In the genomic region with DNA sequence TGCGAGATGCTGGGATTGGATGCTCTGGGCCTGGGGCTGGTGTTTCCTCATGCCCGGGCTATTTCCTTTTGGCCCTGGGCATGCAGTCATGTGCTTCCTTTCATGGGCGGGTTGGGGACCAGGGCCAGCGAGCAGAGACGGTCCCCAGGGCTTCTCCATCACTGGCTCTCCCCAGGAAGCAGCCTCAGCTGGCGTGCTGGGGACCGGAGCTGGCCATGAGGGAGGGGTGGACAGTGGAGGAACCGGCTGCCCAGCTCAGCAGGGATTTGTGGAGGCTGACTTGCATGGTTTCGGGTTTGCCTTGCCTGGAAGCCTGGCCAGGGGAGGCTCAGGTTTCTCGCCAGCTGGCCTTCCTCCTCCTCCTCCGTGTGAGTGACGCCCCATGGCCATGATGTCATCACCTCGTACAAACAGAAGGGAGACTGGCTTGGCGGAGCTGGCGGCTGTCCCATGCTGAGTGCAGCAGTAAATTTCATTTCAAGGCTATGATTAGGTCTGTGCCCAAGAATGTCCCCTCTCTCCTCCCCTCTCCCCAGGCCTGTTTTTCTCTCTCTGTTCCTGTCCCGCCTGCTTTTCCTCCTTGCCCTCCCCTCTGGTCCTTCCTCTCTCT, we compare ENCODE assay signal across 8 cellular contexts. TPM values are rescaled to one million over a fixed set of nuclear protein-coding genes. Genes with fewer than 3 reads are reported as not detected.
DNase-seq lines count a peak whose midpoint lies in the region; ATAC-seq and TF ChIP-seq lines count a peak whose summit lies in the region.

No MANE protein-coding gene starts in this region.

- no peaks in the 10 kb centered on the region for H3K27me3 Mint-ChIP-seq in CD4-positive, alpha-beta memory T cell

- POLR2A ChIA-PET in CD4-positive, alpha-beta memory T cell (lab: Charles Lee; ENCODE audit: partially characterized antibody), result no interaction called here

- TF ChIP-seq CTCF in neutrophil (IDR thresholded peaks at IDR 0.05), result no peak

- CTCF ChIA-PET in CD4-positive, alpha-beta memory T cell (lab: Charles Lee; ENCODE audit: partially characterized antibody), result no interaction called here

- no peak overlapping the region for H3K4me3 ChIP-seq in CD4-positive, alpha-beta memory T cell (ENCODE audit: low read length in 2 of 2)
- no peak overlapping the region for H3K4me3 ChIP-seq in neutrophil (ENCODE audit: low read depth in 1 of 2, low read length in 1 of 2)

- ATAC-seq in HG03175 (IDR thresholded peaks at IDR 0.05; ENCODE audit: unreplicated experiment), result no peak

- H3K9me3 Mint-ChIP-seq in CD4-positive, alpha-beta memory T cell, result no peaks in the 10 kb centered on the region

- no peak for DNase-seq in CD4-positive, alpha-beta memory T cell
- DNase-seq in NCI-H1092 treated with DMSO at 0.1 percent for 48 hours (lab: John Stamatoyannopoulos, UW) (peak; percentile 78), UCSD-AML1 (lab: John Stamatoyannopoulos, UW; ENCODE audit: unreplicated experiment) (peak; percentile 58), foreskin melanocyte (peak; percentile 52), NCI-H187 (lab: John Stamatoyannopoulos, UW) (no peak)
- no peak for DNase-seq in central memory CD4-positive, alpha-beta T cell

- no peaks in the 10 kb centered on the region for H3K9me3 ChIP-seq in CD4-positive, alpha-beta memory T cell (ENCODE audit: control insufficient read depth in 1 of 2, low read length in 2 of 2)
- no peaks in the 10 kb centered on the region for H3K9me3 ChIP-seq in neutrophil

- H3K36me3 ChIP-seq in CD4-positive, alpha-beta memory T cell (ENCODE audit: insufficient read depth, low read length), result no peaks in the 10 kb centered on the region
- no peaks in the 10 kb centered on the region for H3K36me3 ChIP-seq in neutrophil

- no peaks in the 10 kb centered on the region for H3K36me3 Mint-ChIP-seq in CD4-positive, alpha-beta memory T cell

- peaks cover 9% of the 10 kb centered on the region for H3K4me1 ChIP-seq in CD4-positive, alpha-beta memory T cell (ENCODE audit: insufficient read depth, low read length)
- peaks cover 6 to 13% of the 10 kb centered on the region in 2 experiments for H3K4me1 ChIP-seq in neutrophil (ENCODE audit: control insufficient read depth in 1 of 2, insufficient read depth in 1 of 2, low read depth in 1 of 2, low read length in 1 of 2)

- no peak overlapping the region for H3K27ac ChIP-seq in CD4-positive, alpha-beta memory T cell (ENCODE audit: low read depth, low read length)
- peak overlapping the region; percentile 44 for H3K27ac ChIP-seq in neutrophil

- H3K4me3 Mint-ChIP-seq in CD4-positive, alpha-beta memory T cell, result peak overlapping the region in 1 of 8 donors; percentile 49

- peaks cover 7 to 17% (median 12%) of the 10 kb centered on the region in 4 donors for H3K4me1 Mint-ChIP-seq in CD4-positive, alpha-beta memory T cell

- no peaks in the 10 kb centered on the region for H3K27me3 ChIP-seq in CD4-positive, alpha-beta memory T cell (ENCODE audit: insufficient read depth, low read length)
- H3K27me3 ChIP-seq in neutrophil, result no peaks in the 10 kb centered on the region

- intact Hi-C loops in CD4-positive, alpha-beta memory T cell (cut with micrococcal nuclease), result no loop called here

- peak overlapping the region in 5 of 7 donors; percentile 36 to 89 (median 70) for H3K27ac Mint-ChIP-seq in CD4-positive, alpha-beta memory T cell

RNA-seq across cellular contexts. Expression of a gene that starts 8.9 kb away (rescaled TPM):
- total RNA-seq in CD4-positive, alpha-beta memory T cell, result 1 to 10 TPM; 5.9 to 6.0 TPM
- under 1 TPM in 1 of 2 donors, not detected in 1; 0.22 TPM for polyA plus RNA-seq in CD4-positive, alpha-beta memory T cell

RNA-seq across cellular contexts. Expression of a gene that starts 31.1 kb away (rescaled TPM):
- under 1 TPM in 1 of 2 experiments, not detected in 1; 0.28 TPM for total RNA-seq in CD4-positive, alpha-beta memory T cell
- not detected for polyA plus RNA-seq in CD4-positive, alpha-beta memory T cell

RNA-seq across cellular contexts. Expression of a gene that starts 45.7 kb away (rescaled TPM):
- 10 to 100 TPM; 44.8 to 45.5 TPM for total RNA-seq in CD4-positive, alpha-beta memory T cell
- polyA plus RNA-seq in CD4-positive, alpha-beta memory T cell, result 10 to 100 TPM; 56.4 to 70.7 TPM

Comparison
In these comparisons a context has a peak if more than half of its experiments do, and no peak if none do; other contexts are left out.
1. DNase-seq: peak in NCI-H1092 treated with DMSO at 0.1 percent for 48 hours (single experiment), UCSD-AML1 (single experiment) and foreskin melanocyte (single experiment); none in CD4-positive, alpha-beta memory T cell (0 of 5), NCI-H187 (0 of 2) and central memory CD4-positive, alpha-beta T cell (single experiment).